13 cellular contexts compared by ENCODE assay signal in the genomic region with DNA sequence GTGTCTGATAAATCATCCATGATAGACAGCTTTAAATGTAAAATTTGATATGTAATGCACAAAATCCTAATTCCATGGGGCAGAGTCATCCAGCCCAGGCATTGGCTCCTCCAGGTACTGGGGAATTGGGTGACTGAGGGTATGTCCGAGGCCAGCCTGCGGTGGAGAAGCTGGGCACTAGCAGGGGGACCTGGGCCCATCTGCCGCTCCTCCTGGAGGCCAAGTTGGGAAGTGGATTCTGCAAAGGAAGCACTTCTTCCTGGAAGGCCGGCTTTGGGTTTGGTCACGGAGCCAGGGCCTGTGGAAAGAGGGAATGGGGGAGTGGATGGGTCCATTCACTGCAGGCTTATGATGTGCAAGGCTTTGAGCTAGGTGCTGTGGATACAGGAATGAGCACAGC.
DNase-seq lines count a peak whose midpoint lies in the region; TF ChIP-seq lines count a peak whose summit lies in the region.
"Had no signal": no experiment of that assay in that cellular context is flagged by ENCODE, and none has a peak within 500 bp of the region (broad histone marks: within the 10 kb centered on the region; RNA-seq: fewer than 3 reads in every experiment).

No MANE protein-coding gene starts in this region.

- no peak overlapping the region for H4K8ac ChIP-seq in H9 (replicated peaks; ENCODE audit: insufficient read length, low read depth, low read length)

- H3K4me1 Mint-ChIP-seq in H9, result peaks cover 57 to 60% of the 10 kb centered on the region in 2 experiments

- DNase-seq in AG04450 (ENCODE audit: low read depth, low spot score) (no peak), H9 (peak; percentile 73), astrocyte of the spinal cord (ENCODE audit: low read depth, low spot score) (no peak), cortex of kidney (lab: John Stamatoyannopoulos, UW) (no peak), HPDE6-E6E7 (ENCODE audit: extremely low spot score) (no peak), posterior cingulate gyrus (no peak)
- DNase-seq in stimulated activated CD4-positive, alpha-beta T cell treated with anti-CD3 and anti-CD28 coated beads, Interleukin-4, amount 100 ng/mL, for 24 hours, result no peak
- DNase-seq: activated T-cell treated with anti-CD3 and anti-CD28 coated beads, Interleukin-2, amount 50 U/mL, for 4 hours; hippocampal formation; MM.1S; OCI-M1 had no signal

- H3K23ac ChIP-seq in H9 (ENCODE audit: insufficient read length, low read depth, low read length), result no peak overlapping the region

- H3K9me3 ChIP-seq in AG04450 (ENCODE audit: control insufficient read depth, insufficient read depth, low read length) (no peaks in the 10 kb centered on the region), H9 (ENCODE audit: control insufficient read depth, low read depth, low read length) (no peaks in the 10 kb centered on the region)

- intact Hi-C loops in posterior cingulate gyrus (cut with DNase I), result no loop called here

- WGBS in H9 (ENCODE audit: extremely low coverage, insufficient read length, low lambda C conversion rate), result no CpG with 5 or more reads among the region's 5 CpGs

- H3K4ac ChIP-seq in H9 (ENCODE audit: low read depth, low read length), result no peak overlapping the region

- H2BK20ac ChIP-seq in H9 (ENCODE audit: low read depth, low read length, poor library complexity, severe bottlenecking), result no peak overlapping the region

- H3K36me3 Mint-ChIP-seq in H9 (ENCODE audit: insufficient read depth in 1 of 3, low read depth in 3 of 3), result peaks cover 10 to 32% (median 24%) of the 10 kb centered on the region in 3 experiments

- peaks cover 15% of the 10 kb centered on the region in 2 experiments for H3K9me3 Mint-ChIP-seq in H9
- H3K9me3 Mint-ChIP-seq: dendritic cell treated with granulocyte-macrophage colony-stimulating factor and Interleukin-4, amounts not matched to agents 40 ng/mL and 50 ng/mL, for 4 days had no signal

- H3T11ph ChIP-seq in H9 (ENCODE audit: low read length), result no peak overlapping the region

- H2AFZ ChIP-seq in H9 (ENCODE audit: low read length), result no peak overlapping the region

- H4K91ac ChIP-seq in H9 (ENCODE audit: insufficient read length, low read depth, low read length), result no peak overlapping the region

- POLR2A ChIA-PET in AG04450 (lab: Yijun Ruan, JAX), result no interaction called here

- no peak overlapping the region for H2BK15ac ChIP-seq in H9 (ENCODE audit: low read depth, low read length)

- no peak overlapping the region for H4K5ac ChIP-seq in H9 (ENCODE audit: insufficient read length, low read depth, low read length)

- peaks cover 17% of the 10 kb centered on the region; the same call in 1 of the 2 replicates for H3K4me1 ChIP-seq in H9 (ENCODE audit: insufficient read depth, low read length)

- H3K27ac ChIP-seq in AG04450 (ENCODE audit: low read depth, low read length) (no peak overlapping the region), H9 (ENCODE audit: insufficient read length, low read depth, low read length) (no peak overlapping the region), layer of hippocampus (ENCODE audit: low read depth, low read length) (peak overlapping the region; percentile 63)

- CTCF ChIA-PET in AG04450 (lab: Charles Lee), result interaction anchor here (1.3 kb wide), 1 partner anchor 12 kb away, joined by 3 read pairs; no protein-coding TSS in a partner anchor

- H3K27ac Mint-ChIP-seq in H9, result peak overlapping the region in 1 of 3 experiments; percentile 95; a peak in 2 of 7 replicates
- H3K27ac Mint-ChIP-seq: dendritic cell treated with granulocyte-macrophage colony-stimulating factor and Interleukin-4, amounts not matched to agents 40 ng/mL and 50 ng/mL, for 4 days had no signal

- no peak overlapping the region for H3K4me3 Mint-ChIP-seq in H9
- H3K4me3 Mint-ChIP-seq: activated T-cell treated with anti-CD3 and anti-CD28 coated beads, Interleukin-2, amount 50 U/mL, for 4 hours; dendritic cell treated with granulocyte-macrophage colony-stimulating factor and Interleukin-4, amounts not matched to agents 40 ng/mL and 50 ng/mL, for 4 days had no signal

- H3K27me3 ChIP-seq in AG04450 (ENCODE audit: control insufficient read depth, insufficient read depth, low read length) (no peaks in the 10 kb centered on the region), H9 (ENCODE audit: insufficient read depth, low read length) (no peaks in the 10 kb centered on the region), layer of hippocampus (ENCODE audit: control insufficient read depth, insufficient read depth, low read length) (no peaks in the 10 kb centered on the region)

- no peaks in the 10 kb centered on the region; the same call in 1 of the 2 replicates for H3K27me3 Mint-ChIP-seq in H9 (ENCODE audit: low read depth)

- no peak overlapping the region for H2BK12ac ChIP-seq in H9 (ENCODE audit: insufficient read length, low read depth, low read length)

- H2BK5ac ChIP-seq in H9 (ENCODE audit: insufficient read length, low read length), result no peak overlapping the region

- H4K20me1 ChIP-seq in H9 (ENCODE audit: control insufficient read depth, insufficient read depth, insufficient read length), result no peaks in the 10 kb centered on the region

- no peak overlapping the region for H2AK5ac ChIP-seq in H9 (ENCODE audit: insufficient read length, low read length)

- no peak overlapping the region for H3K14ac ChIP-seq in H9 (ENCODE audit: insufficient read depth, low read length)

- no peak overlapping the region for H2BK120ac ChIP-seq in H9 (ENCODE audit: low read depth, low read length, poor library complexity, severe bottlenecking)

- in situ Hi-C loops in astrocyte of the spinal cord (cut with HindIII; ENCODE audit: low sequenced_read_pairs), result no loop called here

- no peaks in the 10 kb centered on the region for H3K79me2 ChIP-seq in H9 (ENCODE audit: insufficient read depth, low read length)

- peak; percentile 30; the same call in 1 of the 2 replicates for TF ChIP-seq CTCF in AG04450 (IDR thresholded peaks at IDR 0.05; ENCODE audit: low read depth, low read length)
- peak; percentile 75 for TF ChIP-seq CTCF in H9 (conservative IDR thresholded peaks at IDR 0.05)
- TF ChIP-seq CTCF in astrocyte of the spinal cord (IDR thresholded peaks at IDR 0.05; ENCODE audit: low read depth, low read length), result peak; percentile 32

- peak overlapping the region; percentile 2 for H3K4me2 ChIP-seq in H9 (ENCODE audit: insufficient read depth, insufficient read length, low read length)

- H3K9ac ChIP-seq in H9 (ENCODE audit: extremely low read depth, insufficient read length, low read length), result no peak overlapping the region

- no peak overlapping the region for H3K56ac ChIP-seq in H9 (ENCODE audit: insufficient read length, low read depth, low read length)

- H3K4me3 ChIP-seq in AG04450 (ENCODE audit: low read depth, low read length) (no peak overlapping the region), astrocyte of the spinal cord (ENCODE audit: low read depth, low read length) (no peak overlapping the region)

- no peak overlapping the region for H3K18ac ChIP-seq in H9 (ENCODE audit: insufficient read length, low read depth, low read length)

- H3K23me2 ChIP-seq in H9 (ENCODE audit: insufficient read length, low read depth, low read length, poor library complexity, severe bottlenecking), result no peaks in the 10 kb centered on the region

- H3K79me1 ChIP-seq in H9 (ENCODE audit: insufficient read depth, low read depth, low read length, poor library complexity, severe bottlenecking), result no peaks in the 10 kb centered on the region
